18 cellular contexts compared by ENCODE assay signal in genomic region chr20:51451484-51451883, GRCh38.
"Had no signal": no experiment of that assay in that cellular context is flagged by ENCODE, and none has a peak within 500 bp of the region (broad histone marks: within the 10 kb centered on the region; RNA-seq: fewer than 3 reads in every experiment).

No MANE protein-coding gene starts in this region.

- H3K27me3 Mint-ChIP-seq: activated CD4-positive, alpha-beta memory T cell treated with anti-CD3 and anti-CD28 coated beads for 36 hours had no signal

- H3K4me3 ChIP-seq: colonic mucosa, esophagus muscularis mucosa, left lung, skin epidermis, suprapubic skin, upper lobe of left lung had no signal

- H3K9me3 Mint-ChIP-seq: activated CD4-positive, alpha-beta memory T cell treated with anti-CD3 and anti-CD28 coated beads for 36 hours; activated naive CD4-positive, alpha-beta T cell treated with anti-CD3 and anti-CD28 coated beads for 36 hours had no signal

- DNase-seq: activated CD4-positive, alpha-beta memory T cell treated with anti-CD3 and anti-CD28 coated beads for 36 hours; activated naive CD4-positive, alpha-beta T cell treated with anti-CD3 and anti-CD28 coated beads for 36 hours; caudate nucleus; colonic mucosa; left lung; mammary epithelial cell; nucleus accumbens; posterior cingulate gyrus; stimulated activated CD4-positive, alpha-beta T cell treated with anti-CD3 and anti-CD28 coated beads, Interleukin-15, amount 100 ng/mL, for 24 hours; stimulated activated CD4-positive, alpha-beta T cell treated with anti-CD3 and anti-CD28 coated beads, Interleukin-4, amount 100 ng/mL, for 24 hours; stimulated activated naive CD4-positive, alpha-beta T cell treated with Interleukin-2 at 50 U/mL for 16 hours; T1000; upper lobe of left lung had no signal

- ATAC-seq: activated CD4-positive, CD25-positive, alpha-beta regulatory T cell treated with anti-CD3 and anti-CD28 coated beads, Interleukin-2, amount 50 U/mL, for 24 hours; left lung had no signal

- H3K27me3 ChIP-seq: colonic mucosa, esophagus muscularis mucosa, left lung, suprapubic skin, upper lobe of left lung had no signal

- H3K27ac ChIP-seq: colonic mucosa, left lung, suprapubic skin, upper lobe of left lung had no signal

- H3K9me3 ChIP-seq: colonic mucosa, esophagus muscularis mucosa, left lung, suprapubic skin, upper lobe of left lung had no signal

- H3K4me3 Mint-ChIP-seq: activated CD4-positive, alpha-beta memory T cell treated with anti-CD3 and anti-CD28 coated beads for 36 hours; activated naive CD4-positive, alpha-beta T cell treated with anti-CD3 and anti-CD28 coated beads for 36 hours; nephron had no signal

- H3K27ac Mint-ChIP-seq: activated CD4-positive, alpha-beta memory T cell treated with anti-CD3 and anti-CD28 coated beads for 36 hours; activated naive CD4-positive, alpha-beta T cell treated with anti-CD3 and anti-CD28 coated beads for 36 hours had no signal

- H3K36me3 ChIP-seq: colonic mucosa, left lung had no signal
